In the genomic region with DNA sequence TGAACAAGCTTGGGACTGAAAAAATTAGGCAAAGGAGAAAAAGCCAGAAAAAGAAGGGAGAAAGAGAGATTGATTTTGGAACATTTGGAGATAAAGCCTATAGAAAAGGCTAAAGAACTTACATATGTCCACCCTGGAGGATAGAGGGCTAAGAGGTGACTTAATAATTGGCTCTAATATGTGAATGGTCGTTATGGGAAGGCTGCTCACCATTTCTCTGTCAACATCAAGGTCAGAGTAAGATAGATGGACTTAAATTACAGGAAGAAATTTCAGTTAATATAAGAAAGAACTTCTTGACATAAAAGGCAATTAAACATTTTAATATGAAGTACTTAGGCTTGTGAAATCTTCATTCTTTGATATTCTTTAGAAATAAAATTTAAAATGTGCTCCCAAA, we compare ENCODE assay signal across 23 cellular contexts.
DNase-seq lines count a peak whose midpoint lies in the region; ATAC-seq, FAIRE-seq and TF ChIP-seq lines count a peak whose summit lies in the region.
"Had no signal": no experiment of that assay in that cellular context is flagged by ENCODE, and none has a peak within 500 bp of the region (broad histone marks: within the 10 kb centered on the region; RNA-seq: fewer than 3 reads in every experiment).

No MANE protein-coding gene starts in this region.

- no peak overlapping the region for H3K4me3 ChIP-seq in SK-N-MC
- H3K4me3 ChIP-seq in body of pancreas, result no peak overlapping the region
- no peak overlapping the region for H3K4me3 ChIP-seq in mesenchymal stem cell (ENCODE audit: insufficient read depth in 1 of 2, low read depth in 1 of 2, low read length in 2 of 2)
- H3K4me3 ChIP-seq in pancreas, result no peak overlapping the region
- H3K4me3 ChIP-seq: BLaER1 had no signal

- H2BK12ac ChIP-seq in mesenchymal stem cell (ENCODE audit: low read length in 2 of 2), result no peak overlapping the region

- no peak overlapping the region for H3K4ac ChIP-seq in mesenchymal stem cell (ENCODE audit: low read depth in 1 of 2, low read length in 2 of 2)

- H3K9ac ChIP-seq in SK-N-MC (ENCODE audit: insufficient read length) (no peak overlapping the region), mesenchymal stem cell (ENCODE audit: low read length) (no peak overlapping the region)
- H3K9ac ChIP-seq: BLaER1 had no signal

- H3K79me1 ChIP-seq in mesenchymal stem cell (replicated peaks; ENCODE audit: low read length, poor library complexity, severe bottlenecking), result no peaks in the 10 kb centered on the region

- intact Hi-C loops in body of pancreas (cut with DNase I), result no loop called here
- intact Hi-C loops in pancreas (cut with DNase I), result no loop called here

- no peak overlapping the region for H4K91ac ChIP-seq in mesenchymal stem cell (ENCODE audit: low read length)

- no peak overlapping the region for H3K14ac ChIP-seq in mesenchymal stem cell (ENCODE audit: low read length in 2 of 2)

- no peak for TF ChIP-seq POLR2A in body of pancreas (IDR thresholded peaks at IDR 0.05)

- H2BK5ac ChIP-seq in mesenchymal stem cell (ENCODE audit: low read depth, low read length, poor library complexity, severe bottlenecking), result no peak overlapping the region

- no peaks in the 10 kb centered on the region for H3K9me3 ChIP-seq in SK-N-MC (ENCODE audit: low read depth, low read length)
- no peaks in the 10 kb centered on the region for H3K9me3 ChIP-seq in body of pancreas
- no peaks in the 10 kb centered on the region for H3K9me3 ChIP-seq in mesenchymal stem cell (ENCODE audit: control insufficient read depth, low read length)
- H3K9me3 ChIP-seq in pancreas, result no peaks in the 10 kb centered on the region
- H3K9me3 ChIP-seq: BE2C, BLaER1 had no signal

- H3K36me3 ChIP-seq in SK-N-MC (ENCODE audit: insufficient read depth, low read length) (0 out of 2 replicates have a peak, but pooled peaks cover 5% of the 10 kb centered on the region), body of pancreas (replicated peaks in 1 of 2; ENCODE audit: insufficient read depth in 1 of 2, low read depth in 2 of 2) (no peaks in the 10 kb centered on the region), mesenchymal stem cell (ENCODE audit: control insufficient read depth in 1 of 2, insufficient read depth in 2 of 2, low read depth in 1 of 2, low read length in 2 of 2) (no peaks in the 10 kb centered on the region), pancreas (no peaks in the 10 kb centered on the region)
- H3K36me3 ChIP-seq: BE2C, BLaER1 had no signal

- H3K27me3 ChIP-seq in body of pancreas (no peaks in the 10 kb centered on the region), mesenchymal stem cell (ENCODE audit: control insufficient read depth in 1 of 2, insufficient read depth in 1 of 2, low read length in 2 of 2) (no peaks in the 10 kb centered on the region), pancreas (no peaks in the 10 kb centered on the region)
- H3K27me3 ChIP-seq: BE2C, BLaER1 had no signal

- 0 out of 2 replicates have a peak overlapping the region, but pooled peaks have one; percentile 12 for H3K27ac ChIP-seq in SK-N-MC
- peak overlapping the region in 2 of 4 donors; percentile 44 to 67 for H3K27ac ChIP-seq in body of pancreas
- H3K27ac ChIP-seq in mesenchymal stem cell (ENCODE audit: low read length, poor library complexity, severe bottlenecking), result peak overlapping the region; percentile 28
- no peak overlapping the region for H3K27ac ChIP-seq in pancreas
- H3K27ac ChIP-seq: BLaER1 had no signal

- WGBS in body of pancreas, 2 donors, result 12 to 24% methylated on average over 1 of the region's 1 CpG
- 83% methylated on average over 1 of the region's 1 CpG for WGBS in mesenchymal stem cell
- 4 to 8% methylated on average over 1 of the region's 1 CpG for WGBS in pancreas, 2 donors

- peaks cover 16% of the 10 kb centered on the region for H3K4me1 ChIP-seq in body of pancreas
- peaks cover 1% of the 10 kb centered on the region for H3K4me1 ChIP-seq in mesenchymal stem cell (ENCODE audit: control insufficient read depth, insufficient read depth, low read depth, low read length)
- H3K4me1 ChIP-seq in pancreas, result peaks cover 0 to 18% (median 13%) of the 10 kb centered on the region in 3 donors
- H3K4me1 ChIP-seq: BE2C, BLaER1 had no signal

- H2AK5ac ChIP-seq in mesenchymal stem cell (ENCODE audit: low read length, severe bottlenecking), result no peak overlapping the region

- no peak overlapping the region for H2BK15ac ChIP-seq in mesenchymal stem cell (ENCODE audit: low read depth, poor library complexity, severe bottlenecking)

- no peak for DNase-seq in SK-N-MC (ENCODE audit: low read depth, low spot score)
- no peak for DNase-seq in body of pancreas
- DNase-seq in mesenchymal stem cell, result no peak
- DNase-seq in pancreas, result no peak
- DNase-seq: 8988T; BE2C; C1 segment of cervical spinal cord; CD4-positive, alpha-beta memory T cell; CD4-positive, CD25-positive, alpha-beta regulatory T cell; CD8-positive, alpha-beta memory T cell; COR-L47; DMS 273 treated with DMSO at 0.1 percent for 48 hours; DMS153; DMS79; DND-41; GDM1 had no signal

- H3K23ac ChIP-seq in mesenchymal stem cell (ENCODE audit: low read length in 2 of 2), result no peak overlapping the region

- ATAC-seq in body of pancreas (peak; percentile 30), pancreas (peak in 3 of 4 donors; percentile 45 to 67 (median 65)), GM18858 (IDR thresholded peaks at IDR 0.05; ENCODE audit: unreplicated experiment) (no peak), HG02852 (IDR thresholded peaks at IDR 0.05; ENCODE audit: unreplicated experiment) (no peak), GM19023 (IDR thresholded peaks at IDR 0.05; ENCODE audit: unreplicated experiment) (no peak)

- no peak for FAIRE-seq in pancreas (lab: Jason Lieb, UNC)
- FAIRE-seq: A204.1, GM12891, GM19239 had no signal

- H2BK120ac ChIP-seq in mesenchymal stem cell (ENCODE audit: low read depth, low read length), result no peak overlapping the region

- H3K18ac ChIP-seq in mesenchymal stem cell (ENCODE audit: low read depth in 1 of 2, low read length in 2 of 2), result no peak overlapping the region

- TF ChIP-seq CTCF in body of pancreas (IDR thresholded peaks at IDR 0.05) (no peak), pancreas (IDR thresholded peaks at IDR 0.05) (no peak)

- no peak overlapping the region for H4K8ac ChIP-seq in mesenchymal stem cell (ENCODE audit: low read length)

- H3K4me2 ChIP-seq in mesenchymal stem cell (ENCODE audit: low read length, poor library complexity, severe bottlenecking), result no peak overlapping the region
- H3K4me2 ChIP-seq: BLaER1 had no signal

- no peak overlapping the region for H2AFZ ChIP-seq in mesenchymal stem cell (ENCODE audit: low read depth, low read length)

Comparison
In these comparisons a context has a peak if more than half of its experiments do, and no peak if none do; other contexts are left out.
1. H3K27ac ChIP-seq: peak in SK-N-MC (single experiment) and mesenchymal stem cell (single experiment); none in pancreas (0 of 4).
2. ATAC-seq: peak in body of pancreas (single experiment) and pancreas (3 of 4); none in GM18858 (single experiment), HG02852 (single experiment) and GM19023 (single experiment).